Comparison of ENCODE assay signal across 14 cellular contexts in genomic region chr6:43434943-43435342, GRCh38. TPM values are rescaled to one million over a fixed set of nuclear protein-coding genes. Genes with fewer than 3 reads are reported as not detected.
DNase-seq lines count a peak whose midpoint lies in the region; ATAC-seq and TF ChIP-seq lines count a peak whose summit lies in the region.
"Had no signal": no experiment of that assay in that cellular context is flagged by ENCODE, and none has a peak within 500 bp of the region (broad histone marks: within the 10 kb centered on the region; RNA-seq: fewer than 3 reads in every experiment).

No MANE protein-coding gene starts in this region.

- POLR2A ChIA-PET in RWPE1 (lab: Yijun Ruan, JAX; ENCODE audit: low non-redundant PET) = interaction anchor here (0.6 kb wide), 1 partner anchor 74 kb away, joined by 3 read pairs; no protein-coding TSS in a partner anchor

- intact Hi-C loops in Right ventricle myocardium superior (cut with DNase I) = no loop called here

- H3K79me2 ChIP-seq in osteoblast (ENCODE audit: insufficient read depth, low read length) = peaks cover 15% of the 10 kb centered on the region

- TF ChIP-seq CTCF in right atrium auricular region (IDR thresholded peaks at IDR 0.05) (no peak), RWPE1 (conservative IDR thresholded peaks at IDR 0.05; ENCODE audit: low read depth) (no peak), osteoblast (IDR thresholded peaks at IDR 0.05; ENCODE audit: extremely low read depth, low read depth, low read length) (no peak), endodermal cell (conservative IDR thresholded peaks at IDR 0.05) (no peak)

- CTCF ChIA-PET in RWPE1 (lab: Yijun Ruan, JAX) = no interaction called here

- peaks cover 16% of the 10 kb centered on the region for H3K4me1 Mint-ChIP-seq in activated T-cell treated with anti-CD3 and anti-CD28 coated beads, Interleukin-2, amount 50 U/mL, for 24 hours (ENCODE audit: low read depth)
- H3K4me1 Mint-ChIP-seq in endodermal cell = no peaks in the 10 kb centered on the region

- no peak overlapping the region for H3K4me3 ChIP-seq in right atrium auricular region
- H3K4me3 ChIP-seq in osteoblast (ENCODE audit: insufficient read depth, low read length) = no peak overlapping the region
- H3K4me3 ChIP-seq in endodermal cell (ENCODE audit: low read length) = no peak overlapping the region
- H3K4me3 ChIP-seq: BLaER1 treated with 17β-estradiol and CSF1 and Interleukin-3, amounts not matched to agents 10 nM and 100 nM; GM23248 had no signal

- H3K27me3 Mint-ChIP-seq in activated T-cell treated with anti-CD3 and anti-CD28 coated beads, Interleukin-2, amount 50 U/mL, for 24 hours = no peaks in the 10 kb centered on the region
- no peaks in the 10 kb centered on the region for H3K27me3 Mint-ChIP-seq in endodermal cell (ENCODE audit: insufficient read depth)
- H3K27me3 Mint-ChIP-seq: CD4-positive, CD25-positive, alpha-beta regulatory T cell had no signal

- peaks cover 0 to 40% of the 10 kb centered on the region in 2 donors for H3K4me1 ChIP-seq in right atrium auricular region
- H3K4me1 ChIP-seq in osteoblast (ENCODE audit: insufficient read depth, low read length) = peaks cover 15% of the 10 kb centered on the region
- H3K4me1 ChIP-seq in endodermal cell (ENCODE audit: control insufficient read depth, insufficient read depth, low read length) = no peaks in the 10 kb centered on the region

- no peak overlapping the region for H3K4me3 Mint-ChIP-seq in activated T-cell treated with anti-CD3 and anti-CD28 coated beads, Interleukin-2, amount 50 U/mL, for 24 hours
- no peak overlapping the region for H3K4me3 Mint-ChIP-seq in endodermal cell
- H3K4me3 Mint-ChIP-seq: CD4-positive, CD25-positive, alpha-beta regulatory T cell had no signal

- no peaks in the 10 kb centered on the region for H3K27me3 ChIP-seq in right atrium auricular region
- H3K27me3 ChIP-seq in osteoblast (ENCODE audit: insufficient read depth, low read length) = no peaks in the 10 kb centered on the region
- no peaks in the 10 kb centered on the region for H3K27me3 ChIP-seq in endodermal cell (ENCODE audit: control insufficient read depth, insufficient read depth, low read length, poor library complexity, severe bottlenecking)
- H3K27me3 ChIP-seq: BLaER1 treated with 17β-estradiol and CSF1 and Interleukin-3, amounts not matched to agents 10 nM and 100 nM had no signal

- peaks cover 5% of the 10 kb centered on the region for H4K20me1 ChIP-seq in osteoblast (ENCODE audit: insufficient read depth, low read length)

- H3K27ac ChIP-seq in right atrium auricular region (peak overlapping the region; percentile 71 to 84), RWPE1 (peak overlapping the region; percentile 89; the same call in 1 of the 2 replicates), osteoblast (ENCODE audit: low read depth, low read length) (no peak overlapping the region), endodermal cell (ENCODE audit: low read depth, low read length) (no peak overlapping the region)
- H3K27ac ChIP-seq: BLaER1 treated with 17β-estradiol and CSF1 and Interleukin-3, amounts not matched to agents 10 nM and 100 nM; GM23248 had no signal

- H3K27ac Mint-ChIP-seq in activated T-cell treated with anti-CD3 and anti-CD28 coated beads, Interleukin-2, amount 50 U/mL, for 24 hours = peak overlapping the region; percentile 33
- H3K27ac Mint-ChIP-seq in endodermal cell = no peak overlapping the region

- peaks cover 83% of the 10 kb centered on the region for H3K36me3 Mint-ChIP-seq in activated T-cell treated with anti-CD3 and anti-CD28 coated beads, Interleukin-2, amount 50 U/mL, for 24 hours (ENCODE audit: low read depth)
- H3K36me3 Mint-ChIP-seq in endodermal cell (ENCODE audit: low read depth) = peaks cover 29% of the 10 kb centered on the region
- H3K36me3 Mint-ChIP-seq: CD4-positive, CD25-positive, alpha-beta regulatory T cell had no signal

- ATAC-seq in Right ventricle myocardium superior (ENCODE audit: poor library complexity) = no peak
- no peak for ATAC-seq in GM18867 (IDR thresholded peaks at IDR 0.05; ENCODE audit: unreplicated experiment)
- ATAC-seq: HCT116 had no signal

- no peaks in the 10 kb centered on the region for H3K9me3 Mint-ChIP-seq in activated T-cell treated with anti-CD3 and anti-CD28 coated beads, Interleukin-2, amount 50 U/mL, for 24 hours
- H3K9me3 Mint-ChIP-seq in endodermal cell = no peaks in the 10 kb centered on the region
- H3K9me3 Mint-ChIP-seq: CD4-positive, CD25-positive, alpha-beta regulatory T cell had no signal

- no peaks in the 10 kb centered on the region for H3K9me3 ChIP-seq in right atrium auricular region
- no peaks in the 10 kb centered on the region for H3K9me3 ChIP-seq in osteoblast (ENCODE audit: low read depth, low read length)
- no peaks in the 10 kb centered on the region for H3K9me3 ChIP-seq in endodermal cell (ENCODE audit: control insufficient read depth, low read length)
- H3K9me3 ChIP-seq: BLaER1 treated with 17β-estradiol and CSF1 and Interleukin-3, amounts not matched to agents 10 nM and 100 nM had no signal

- DNase-seq in activated T-cell treated with anti-CD3 and anti-CD28 coated beads, Interleukin-2, amount 50 U/mL, for 24 hours = no peak
- DNase-seq in activated T-cell treated with anti-CD3 and anti-CD28 coated beads for 4 hours (no peak), right atrium auricular region (ENCODE audit: low spot score) (no peak), Right ventricle myocardium superior (no peak), RWPE1 (ENCODE audit: low spot score) (no peak), osteoblast (ENCODE audit: insufficient read length, low spot score, missing footprints) (peak; percentile 21), endodermal cell (no peak)
- DNase-seq: 8988T; CD4-positive, CD25-positive, alpha-beta regulatory T cell; DMS 273 treated with DMSO at 0.1 percent for 48 hours; GM23248 had no signal

- WGBS in endodermal cell (ENCODE audit: insufficient coverage in 1 of 2, insufficient read length in 1 of 2), 2 experiments = 73 to 98% methylated on average over 3 to 4 of the region's 4 CpGs

- H3K4me2 ChIP-seq in osteoblast (ENCODE audit: insufficient read depth, low read length) = no peak overlapping the region

- H2AFZ ChIP-seq in osteoblast (ENCODE audit: low read length) = no peak overlapping the region
- H2AFZ ChIP-seq: GM23248 had no signal

- H3K9ac ChIP-seq in endodermal cell (ENCODE audit: extremely low read depth, low read length, poor library complexity, severe bottlenecking) = no peak overlapping the region
- H3K9ac ChIP-seq: GM23248 had no signal

- peaks cover 20% of the 10 kb centered on the region for H3K36me3 ChIP-seq in right atrium auricular region
- peaks cover 51% of the 10 kb centered on the region for H3K36me3 ChIP-seq in osteoblast (ENCODE audit: insufficient read depth, low read length)
- H3K36me3 ChIP-seq in endodermal cell (ENCODE audit: control insufficient read depth, insufficient read depth, low read length) = peaks cover 19% of the 10 kb centered on the region

RNA-seq across cellular contexts. Expression of gene ABCC10, which starts 7.6 kb away (rescaled TPM):
- 1 to 10 TPM; 7.1 to 7.8 TPM for total RNA-seq in right atrium auricular region
- total RNA-seq in Right ventricle myocardium superior = 9.8 TPM
- 26.4 and 27.1 TPM in 2 replicates for total RNA-seq in osteoblast
- 10 to 100 TPM; 34.1 to 44.8 TPM for total RNA-seq in endodermal cell
- polyA plus RNA-seq in endodermal cell (2013, experiment 1 of 2) = 26.7 TPM
- 25.0 TPM for polyA plus RNA-seq in endodermal cell (2013, experiment 2 of 2)

RNA-seq across cellular contexts. Expression of gene DLK2, which starts 20.4 kb away (rescaled TPM):
- 1 to 10 TPM in 1 of 2 donors, not detected in 1; 1.3 TPM for total RNA-seq in right atrium auricular region
- 1.0 TPM for total RNA-seq in Right ventricle myocardium superior
- total RNA-seq in osteoblast = 0.29 TPM in 1 of 2 replicates, not detected in the other
- total RNA-seq in endodermal cell = not detected
- 0.68 TPM for polyA plus RNA-seq in endodermal cell (2013, experiment 1 of 2)
- 0.46 TPM for polyA plus RNA-seq in endodermal cell (2013, experiment 2 of 2)

RNA-seq across cellular contexts. Expression of gene TJAP1, which starts 42.4 kb away (rescaled TPM):
- total RNA-seq in right atrium auricular region (10 to 100 TPM; 15.8 to 22.0 TPM), Right ventricle myocardium superior (20.5 TPM), osteoblast (14.5 and 16.2 TPM in 2 replicates), endodermal cell (10 to 100 TPM; 44.3 to 50.2 TPM)
- 42.1 TPM for polyA plus RNA-seq in endodermal cell (2013, experiment 1 of 2)
- 33.3 TPM for polyA plus RNA-seq in endodermal cell (2013, experiment 2 of 2)

Comparison
In these comparisons a context has a peak if more than half of its experiments do, and no peak if none do; other contexts are left out.
1. H3K27ac ChIP-seq: peak in right atrium auricular region (2 of 2) and RWPE1 (single experiment); none in osteoblast (single experiment) and endodermal cell (single experiment).